ENCODE assay signal across 8 cellular contexts in the genomic region with DNA sequence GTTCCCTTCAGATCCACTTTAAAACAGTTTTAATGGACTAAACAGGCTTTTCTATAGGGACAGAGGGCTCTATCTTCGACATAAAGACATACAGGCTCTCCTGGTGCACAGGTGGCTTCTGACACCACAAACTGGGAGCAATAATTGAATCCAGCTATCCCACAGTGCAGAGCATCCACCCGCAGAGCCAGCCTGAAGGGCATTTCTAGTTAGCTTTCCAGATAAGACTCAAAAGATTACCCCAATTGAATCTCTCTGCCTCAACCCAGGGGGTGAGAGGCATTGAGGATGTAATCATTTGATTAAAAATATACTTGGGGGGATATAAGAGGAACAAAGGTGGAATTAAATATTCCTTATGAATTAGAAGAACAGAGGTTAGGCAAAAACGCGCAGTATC.
"Had no signal": no experiment of that assay in that cellular context is flagged by ENCODE, and none has a peak within 500 bp of the region (broad histone marks: within the 10 kb centered on the region; RNA-seq: fewer than 3 reads in every experiment).

No MANE protein-coding gene starts in this region.

- H3K9ac ChIP-seq: GM23248 had no signal

- FAIRE-seq: HepG2 had no signal

- H3K36me3 ChIP-seq: HAP-1 had no signal

- DNase-seq: GM23248, GOT3, H7, HFFc6 had no signal

- H2AFZ ChIP-seq: GM23248 had no signal

- ATAC-seq: HCT116, HepG2 had no signal

- H3K27ac ChIP-seq: GM23248, HL-60 had no signal

- H3K9me3 ChIP-seq: HAP-1 had no signal

- H3K4me3 ChIP-seq: GM23248, HAP-1 had no signal
